Comparison of ENCODE assay signal across 21 cellular contexts in genomic region chr12:85823436-85824179, GRCh38. TPM values are rescaled to one million over a fixed set of nuclear protein-coding genes. Genes with fewer than 3 reads are reported as not detected.
DNase-seq lines count a peak whose midpoint lies in the region; ATAC-seq, FAIRE-seq and TF ChIP-seq lines count a peak whose summit lies in the region.
"Had no signal": no experiment of that assay in that cellular context is flagged by ENCODE, and none has a peak within 500 bp of the region (broad histone marks: within the 10 kb centered on the region; RNA-seq: fewer than 3 reads in every experiment).

No MANE protein-coding gene starts in this region.

- no peak for TF ChIP-seq EP300 in transverse colon (IDR thresholded peaks at IDR 0.05; ENCODE audit: low read depth)

- peak overlapping the region; percentile 50 for H3K4me2 ChIP-seq in mammary epithelial cell (ENCODE audit: insufficient read depth, low read depth, low read length)

- FAIRE-seq in frontal cortex (lab: Jason Lieb, UNC): no peak
- FAIRE-seq: colon had no signal

- 48% methylated on average over 4 of the region's 4 CpGs for WGBS in mammary epithelial cell (ENCODE audit: low coverage, missing lambda C conversion rate)
- 60 to 73% methylated on average over 4 of the region's 4 CpGs for WGBS in transverse colon (ENCODE audit: low coverage in 1 of 2), 2 donors

- no peak overlapping the region for H2AFZ ChIP-seq in mammary epithelial cell (ENCODE audit: low read depth, low read length)

- H3K36me3 ChIP-seq in mammary epithelial cell (ENCODE audit: insufficient read depth, low read length): no peaks in the 10 kb centered on the region
- H3K36me3 ChIP-seq in kidney epithelial cell (ENCODE audit: control insufficient read depth, insufficient read depth, low read length): no peaks in the 10 kb centered on the region
- no peaks in the 10 kb centered on the region for H3K36me3 ChIP-seq in transverse colon
- H3K36me3 ChIP-seq: esophagus muscularis mucosa, suprapubic skin had no signal

- in situ Hi-C loops in mammary epithelial cell (cut with MboI; ENCODE audit: low sequenced_read_pairs in 2 of 2) (no loop called here), transverse colon (cut with MboI; ENCODE audit: low pct_ligation_motif_present in 1 of 4, low pct_unique_long_range_greater_than_20kb in 1 of 4, low sequenced_read_pairs in 3 of 4) (no loop called here)

- no TSS peak for BruUV-seq in mammary epithelial cell (replicated peaks; lab: Mats Ljungman, UMichigan)

- dilution Hi-C loops in mammary epithelial cell (cut with HindIII; ENCODE audit: low sequenced_read_pairs): no loop called here

- TF ChIP-seq POLR2A in transverse colon (IDR thresholded peaks at IDR 0.05): no peak

- TF ChIP-seq CTCF in mammary epithelial cell (conservative IDR thresholded peaks at IDR 0.05 in 1 of 2, IDR thresholded peaks at IDR 0.05 in 1 of 2; ENCODE audit: extremely low read depth in 1 of 2, insufficient read depth in 1 of 2, low read depth in 1 of 2, low read length in 2 of 2) (no peak), kidney epithelial cell (IDR thresholded peaks at IDR 0.05; ENCODE audit: insufficient read depth, low read length, poor library complexity, severe bottlenecking) (no peak), transverse colon (IDR thresholded peaks at IDR 0.05) (no peak)

- H3K4me3 ChIP-seq in mammary epithelial cell (replicated peaks in 1 of 3; ENCODE audit: insufficient read depth in 1 of 3, low read depth in 2 of 3, low read length in 3 of 3): no peak overlapping the region
- H3K4me3 ChIP-seq in kidney epithelial cell (ENCODE audit: low read depth, low read length): no peak overlapping the region
- H3K4me3 ChIP-seq in transverse colon: no peak overlapping the region
- H3K4me3 ChIP-seq: esophagus muscularis mucosa, lung, psoas muscle, suprapubic skin had no signal

- CTCF ChIA-PET in mammary epithelial cell (lab: Charles Lee; ENCODE audit: low non-redundant PET): no interaction called here

- peaks cover 33% of the 10 kb centered on the region for H3K4me1 ChIP-seq in mammary epithelial cell (ENCODE audit: insufficient read depth, low read length)
- H3K4me1 ChIP-seq in transverse colon: no peaks in the 10 kb centered on the region
- H3K4me1 ChIP-seq: esophagus muscularis mucosa, psoas muscle, suprapubic skin had no signal

- H3K9ac ChIP-seq in mammary epithelial cell (ENCODE audit: insufficient read depth, low read length): no peak overlapping the region

- ATAC-seq in GM19035 (IDR thresholded peaks at IDR 0.05; ENCODE audit: unreplicated experiment): no peak
- ATAC-seq: naive thymus-derived CD8-positive, alpha-beta T cell; psoas muscle had no signal

- no peaks in the 10 kb centered on the region for H4K20me1 ChIP-seq in mammary epithelial cell (ENCODE audit: insufficient read depth, low read length)

- DNase-seq in AG20443 (ENCODE audit: low spot score) (peak; percentile 65), LHCN-M2 (ENCODE audit: low read depth) (peak; percentile 27), mammary epithelial cell (peak; percentile 85), kidney epithelial cell (ENCODE audit: low read depth) (peak; percentile 49), dedifferentiated amniotic fluid mesenchymal stem cell (ENCODE audit: extremely low spot score) (no peak), transverse colon (no peak), frontal cortex (ENCODE audit: low spot score in 2 of 2) (no peak)
- DNase-seq: activated naive CD8-positive, alpha-beta T cell treated with anti-CD3 and anti-CD28 coated beads for 36 hours; activated T-cell treated with anti-CD3 and anti-CD28 coated beads, Interleukin-2, amount 50 U/mL, for 24 hours; naive thymus-derived CD8-positive, alpha-beta T cell; NCI-H1105 treated with DMSO at 0.1 percent for 48 hours; NCI-H2227 treated with DMSO at 0.1 percent for 48 hours; psoas muscle; stimulated activated CD4-positive, alpha-beta T cell treated with anti-CD3 and anti-CD28 coated beads, Interleukin-15, amount 100 ng/mL, for 24 hours; T1000 had no signal

- H3K9me3 ChIP-seq in mammary epithelial cell (replicated peaks; ENCODE audit: insufficient read depth, low read length): no peaks in the 10 kb centered on the region
- H3K9me3 ChIP-seq in transverse colon: no peaks in the 10 kb centered on the region
- H3K9me3 ChIP-seq: esophagus muscularis mucosa, suprapubic skin had no signal

- intact Hi-C loops in mammary epithelial cell (cut with micrococcal nuclease) (no loop called here), transverse colon (cut with DNase I; ENCODE audit: low total_unique reads) (no loop called here)

- H3K27me3 ChIP-seq in mammary epithelial cell (ENCODE audit: insufficient read depth, low read length) (no peaks in the 10 kb centered on the region), kidney epithelial cell (ENCODE audit: control insufficient read depth, insufficient read depth, low read length) (no peaks in the 10 kb centered on the region), transverse colon (no peaks in the 10 kb centered on the region)
- H3K27me3 ChIP-seq: esophagus muscularis mucosa, suprapubic skin had no signal

- H3K27ac ChIP-seq in mammary epithelial cell (ENCODE audit: insufficient read depth, low read depth, low read length) (peak overlapping the region; percentile 11), transverse colon (no peak overlapping the region)
- H3K27ac ChIP-seq: esophagus muscularis mucosa, psoas muscle, suprapubic skin had no signal

- H3K79me2 ChIP-seq in mammary epithelial cell (ENCODE audit: insufficient read depth, low read length): peaks cover 26% of the 10 kb centered on the region

RNA-seq across cellular contexts. Expression of gene RASSF9, which starts 12.6 kb away (rescaled TPM):
- total RNA-seq in LHCN-M2 (2014; rRNA removed) (not detected in 2 replicates), mammary epithelial cell (10 to 100 TPM in 1 of 2 donors, 1 to 10 TPM in 1; 7.1 to 13.5 TPM), kidney epithelial cell (2.2 and 2.5 TPM in 2 replicates), transverse colon (under 1 TPM in 2 of 4 donors, not detected in 2; 0.55 to 0.79 TPM), frontal cortex (0.41 TPM)
- 0.01 TPM for polyA plus RNA-seq in LHCN-M2 (2012)
- 2.6 TPM for polyA plus RNA-seq in mammary epithelial cell
- 6.0 TPM for polyA minus RNA-seq in mammary epithelial cell
- total RNA-seq: activated naive CD8-positive, alpha-beta T cell treated with anti-CD3 and anti-CD28 coated beads for 36 hours; naive thymus-derived CD8-positive, alpha-beta T cell had no signal
- polyA plus RNA-seq: IgD-negative memory B cell; naive thymus-derived CD8-positive, alpha-beta T cell had no signal

RNA-seq across cellular contexts. Expression of gene NTS, which starts 50.5 kb away (rescaled TPM):
- total RNA-seq in LHCN-M2 (2014; rRNA removed): not detected in 2 replicates
- polyA plus RNA-seq in LHCN-M2 (2012): not detected
- total RNA-seq in mammary epithelial cell: not detected
- polyA plus RNA-seq in mammary epithelial cell: not detected
- polyA minus RNA-seq in mammary epithelial cell: not detected
- total RNA-seq in kidney epithelial cell: not detected in 2 replicates
- not detected for total RNA-seq in transverse colon
- total RNA-seq in frontal cortex: 6.5 TPM
- total RNA-seq: activated naive CD8-positive, alpha-beta T cell treated with anti-CD3 and anti-CD28 coated beads for 36 hours; naive thymus-derived CD8-positive, alpha-beta T cell; psoas muscle; suprapubic skin had no signal
- polyA plus RNA-seq: IgD-negative memory B cell; naive thymus-derived CD8-positive, alpha-beta T cell had no signal

Comparison
In these comparisons a context has a peak if more than half of its experiments do, and no peak if none do; other contexts are left out.
1. DNase-seq: peak in AG20443 (single experiment), LHCN-M2 (single experiment), mammary epithelial cell (single experiment) and kidney epithelial cell (single experiment); none in dedifferentiated amniotic fluid mesenchymal stem cell (single experiment), transverse colon (single experiment) and frontal cortex (0 of 2).